In the genomic region with DNA sequence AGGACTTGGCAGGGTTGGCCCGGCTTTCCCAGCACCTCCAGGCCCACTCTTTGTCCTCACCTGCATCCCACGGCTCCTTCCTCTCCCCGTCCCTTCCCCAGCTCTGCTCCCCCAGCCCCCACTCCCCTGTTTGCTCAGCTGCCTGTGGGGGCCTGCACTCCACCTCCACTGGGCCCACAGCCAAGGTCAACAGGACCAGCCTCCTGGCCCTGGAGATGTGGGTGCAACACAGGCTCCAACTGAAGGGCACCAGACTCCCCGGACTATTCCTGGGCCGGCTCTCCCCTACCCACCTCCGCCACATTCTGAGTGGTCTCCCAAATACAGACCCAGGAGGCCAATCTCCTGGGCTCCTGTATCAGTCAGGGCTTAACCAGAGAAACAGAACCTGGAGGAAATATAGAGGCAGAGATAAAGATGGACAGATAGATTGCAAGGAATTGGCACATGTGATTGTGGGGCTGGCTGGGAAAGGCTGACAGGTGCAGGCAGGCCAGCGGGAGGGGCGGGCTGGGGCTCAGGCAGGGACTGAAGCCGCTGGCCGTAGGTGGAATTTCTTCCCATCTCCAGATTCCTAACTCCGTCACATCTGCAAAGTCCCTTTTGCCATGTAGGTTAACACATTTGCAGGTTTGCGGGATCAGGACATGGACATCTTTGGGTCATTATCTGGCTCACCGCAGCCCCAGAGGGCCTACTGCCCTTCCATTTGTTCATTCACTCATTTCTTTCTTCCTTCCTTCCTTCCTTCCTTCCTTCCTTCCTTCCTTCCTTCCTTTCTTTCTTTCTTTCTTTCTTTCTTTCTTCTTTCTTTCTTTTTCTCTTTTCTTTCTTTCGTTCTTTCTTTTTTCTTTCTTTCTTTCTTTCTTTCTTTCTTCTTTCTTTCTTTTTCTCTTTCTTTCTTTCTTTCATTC, we compare ENCODE assay signal across 10 cellular contexts. TPM values are rescaled to one million over a fixed set of nuclear protein-coding genes. Genes with fewer than 3 reads are reported as not detected.
DNase-seq lines count a peak whose midpoint lies in the region; ATAC-seq and TF ChIP-seq lines count a peak whose summit lies in the region.
"Had no signal": no experiment of that assay in that cellular context is flagged by ENCODE, and none has a peak within 500 bp of the region (broad histone marks: within the 10 kb centered on the region; RNA-seq: fewer than 3 reads in every experiment).

No MANE protein-coding gene starts in this region.

- WGBS in thyroid gland, 2 donors: 62 to 64% methylated on average over 14 of the region's 14 CpGs

- H3K9me3 ChIP-seq in left lung (no peaks in the 10 kb centered on the region), thyroid gland (no peaks in the 10 kb centered on the region)

- H3K27ac Mint-ChIP-seq in activated CD8-positive, alpha-beta T cell treated with anti-CD3 and anti-CD28 coated beads for 36 hours: peak overlapping the region; percentile 34
- no peak overlapping the region for H3K27ac Mint-ChIP-seq in activated CD8-positive, alpha-beta T cell treated with anti-CD3 and anti-CD28 coated beads, Interleukin-2, amount 10 ng/mL, durations not matched to agents 7 days and 5 days

- no peaks in the 10 kb centered on the region for H3K9me3 Mint-ChIP-seq in activated CD8-positive, alpha-beta T cell treated with anti-CD3 and anti-CD28 coated beads for 36 hours
- no peaks in the 10 kb centered on the region for H3K9me3 Mint-ChIP-seq in activated CD8-positive, alpha-beta T cell treated with anti-CD3 and anti-CD28 coated beads, Interleukin-2, amount 10 ng/mL, durations not matched to agents 7 days and 5 days (ENCODE audit: insufficient read depth)
- H3K9me3 Mint-ChIP-seq: activated T-helper 1 cell treated with anti-CD3 and anti-CD28 coated beads, Interleukin-12 subunit alpha, Interleukin-12 subunit beta, Interleukin-2, Interleukin-4 antibody, amounts not matched to agents 30 ng/mL and 10 ng/mL and 1 ng/mL, durations not matched to agents 14 hours and 24 hours and 36 hours had no signal

- no peaks in the 10 kb centered on the region for H3K36me3 ChIP-seq in left lung
- no peaks in the 10 kb centered on the region for H3K36me3 ChIP-seq in thyroid gland

- CTCF ChIA-PET in activated CD8-positive, alpha-beta T cell treated with anti-CD3 and anti-CD28 coated beads for 36 hours (lab: Charles Lee): no interaction called here
- CTCF ChIA-PET in activated CD8-positive, alpha-beta T cell treated with anti-CD3 and anti-CD28 coated beads, Interleukin-2, amount 10 ng/mL, durations not matched to agents 7 days and 5 days (lab: Charles Lee): interaction anchor here (0.7 to 1.0 kb wide), 2 partner anchors 14 to 37 kb away, joined by 3 read pairs; no protein-coding TSS in a partner anchor

- no peaks in the 10 kb centered on the region for H3K27me3 ChIP-seq in left lung
- no peaks in the 10 kb centered on the region for H3K27me3 ChIP-seq in thyroid gland

- no peak for DNase-seq in activated CD8-positive, alpha-beta T cell treated with anti-CD3 and anti-CD28 coated beads for 36 hours
- no peak for DNase-seq in activated CD8-positive, alpha-beta T cell treated with anti-CD3 and anti-CD28 coated beads, Interleukin-2, amount 10 ng/mL, durations not matched to agents 7 days and 5 days
- DNase-seq in NCI-H748 treated with DMSO at 0.1 percent for 48 hours (lab: John Stamatoyannopoulos, UW) (peak; percentile 80), left lung (peak in 1 of 2 donors; percentile 75), thyroid gland (peak; percentile 59 to 70), NCI-H446 (lab: John Stamatoyannopoulos, UW) (no peak), GM13976 (ENCODE audit: low spot score) (no peak)
- DNase-seq: Karpas-422 had no signal

- H3K4me3 ChIP-seq in left lung (no peak overlapping the region), thyroid gland (replicated peaks in 1 of 3) (no peak overlapping the region)

- in situ Hi-C loops in GM13976 (cut with MboI; ENCODE audit: low sequenced_read_pairs, unreplicated experiment): no loop called here

- no peaks in the 10 kb centered on the region for H3K36me3 Mint-ChIP-seq in activated CD8-positive, alpha-beta T cell treated with anti-CD3 and anti-CD28 coated beads for 36 hours (ENCODE audit: low read depth)
- no peaks in the 10 kb centered on the region for H3K36me3 Mint-ChIP-seq in activated CD8-positive, alpha-beta T cell treated with anti-CD3 and anti-CD28 coated beads, Interleukin-2, amount 10 ng/mL, durations not matched to agents 7 days and 5 days (ENCODE audit: low read depth)

- peaks cover 12 to 55% of the 10 kb centered on the region in 2 donors for H3K4me1 ChIP-seq in left lung
- H3K4me1 ChIP-seq in thyroid gland: peaks cover 31 to 38% of the 10 kb centered on the region in 2 donors

- POLR2A ChIA-PET in activated CD8-positive, alpha-beta T cell treated with anti-CD3 and anti-CD28 coated beads for 36 hours (lab: Charles Lee): interaction anchor here (0.7 to 2.3 kb wide), 2 partner anchors 13 to 37 kb away, joined by 3 to 7 read pairs; no protein-coding TSS in a partner anchor
- POLR2A ChIA-PET in activated CD8-positive, alpha-beta T cell treated with anti-CD3 and anti-CD28 coated beads, Interleukin-2, amount 10 ng/mL, durations not matched to agents 7 days and 5 days (lab: Charles Lee): no interaction called here

- H3K4me3 Mint-ChIP-seq in activated CD8-positive, alpha-beta T cell treated with anti-CD3 and anti-CD28 coated beads for 36 hours: no peak overlapping the region
- no peak overlapping the region for H3K4me3 Mint-ChIP-seq in activated CD8-positive, alpha-beta T cell treated with anti-CD3 and anti-CD28 coated beads, Interleukin-2, amount 10 ng/mL, durations not matched to agents 7 days and 5 days
- H3K4me3 Mint-ChIP-seq: activated T-helper 1 cell treated with anti-CD3 and anti-CD28 coated beads, Interleukin-12 subunit alpha, Interleukin-12 subunit beta, Interleukin-2, Interleukin-4 antibody, amounts not matched to agents 30 ng/mL and 10 ng/mL and 1 ng/mL, durations not matched to agents 14 hours and 24 hours and 36 hours had no signal

- intact Hi-C loops in activated CD8-positive, alpha-beta T cell treated with anti-CD3 and anti-CD28 coated beads for 36 hours (cut with micrococcal nuclease): loop anchor here (2.0 kb wide), 1 partner anchor 75 kb away; no protein-coding TSS in a partner anchor
- intact Hi-C loops in left lung (cut with DNase I) (no loop called here), thyroid gland (cut with DNase I) (no loop called here)

- H3K27me3 Mint-ChIP-seq in activated CD8-positive, alpha-beta T cell treated with anti-CD3 and anti-CD28 coated beads for 36 hours: no peaks in the 10 kb centered on the region
- no peaks in the 10 kb centered on the region for H3K27me3 Mint-ChIP-seq in activated CD8-positive, alpha-beta T cell treated with anti-CD3 and anti-CD28 coated beads, Interleukin-2, amount 10 ng/mL, durations not matched to agents 7 days and 5 days (ENCODE audit: low read depth)

- H3K27ac ChIP-seq in left lung (peak overlapping the region in 1 of 2 donors; percentile 62), thyroid gland (peak overlapping the region in 1 of 3 donors; percentile 3)

- TF ChIP-seq CTCF in activated CD8-positive, alpha-beta T cell treated with anti-CD3 and anti-CD28 coated beads for 36 hours (IDR thresholded peaks at IDR 0.05): no peak
- TF ChIP-seq CTCF in left lung (IDR thresholded peaks at IDR 0.05) (no peak), thyroid gland (IDR thresholded peaks at IDR 0.05) (no peak), GM13976 (IDR thresholded peaks at IDR 0.05; ENCODE audit: borderline replicate concordance, control extremely low read depth, extremely low read depth, insufficient read depth, missing control alignments) (no peak)

- ATAC-seq in activated CD8-positive, alpha-beta T cell treated with anti-CD3 and anti-CD28 coated beads for 36 hours: no peak
- ATAC-seq in activated CD8-positive, alpha-beta T cell treated with anti-CD3 and anti-CD28 coated beads, Interleukin-2, amount 10 ng/mL, durations not matched to agents 7 days and 5 days: no peak
- ATAC-seq in left lung (peak; percentile 62), GM18519 (IDR thresholded peaks at IDR 0.05; ENCODE audit: low FRiP score, unreplicated experiment) (no peak)

- peaks cover 33% of the 10 kb centered on the region for H3K4me1 Mint-ChIP-seq in activated CD8-positive, alpha-beta T cell treated with anti-CD3 and anti-CD28 coated beads for 36 hours (ENCODE audit: low read depth)
- peaks cover 29% of the 10 kb centered on the region for H3K4me1 Mint-ChIP-seq in activated CD8-positive, alpha-beta T cell treated with anti-CD3 and anti-CD28 coated beads, Interleukin-2, amount 10 ng/mL, durations not matched to agents 7 days and 5 days (ENCODE audit: low read depth)

- no peak for TF ChIP-seq POLR2A in thyroid gland (IDR thresholded peaks at IDR 0.05)

RNA-seq across cellular contexts. Expression of a gene that starts 45.8 kb away (rescaled TPM):
- 100 to 1,000 TPM; 624 to 679 TPM for total RNA-seq in activated CD8-positive, alpha-beta T cell treated with anti-CD3 and anti-CD28 coated beads for 36 hours
- 100 to 1,000 TPM; 857 to 883 TPM for total RNA-seq in activated CD8-positive, alpha-beta T cell treated with anti-CD3 and anti-CD28 coated beads, Interleukin-2, amount 10 ng/mL, durations not matched to agents 7 days and 5 days
- total RNA-seq in left lung (100 to 1,000 TPM; 754 to 761 TPM), thyroid gland (100 to 1,000 TPM; 228 to 375 (median 275) TPM)

RNA-seq across cellular contexts. Expression of a gene that starts 47.9 kb away (rescaled TPM):
- total RNA-seq in activated CD8-positive, alpha-beta T cell treated with anti-CD3 and anti-CD28 coated beads for 36 hours: 100 to 1,000 TPM in 1 of 2 experiments, 10 to 100 TPM in 1; 96.5 to 101 TPM
- total RNA-seq in activated CD8-positive, alpha-beta T cell treated with anti-CD3 and anti-CD28 coated beads, Interleukin-2, amount 10 ng/mL, durations not matched to agents 7 days and 5 days: 10 to 100 TPM; 74.1 to 78.4 TPM
- total RNA-seq in left lung (10 to 100 TPM; 64.4 to 65.3 TPM), thyroid gland (100 to 1,000 TPM in 1 of 4 donors, 10 to 100 TPM in 3; 56.7 to 115 (median 75.6) TPM)

Comparison
In these comparisons a context has a peak if more than half of its experiments do, and no peak if none do; other contexts are left out.
1. DNase-seq: peak in NCI-H748 treated with DMSO at 0.1 percent for 48 hours (single experiment) and thyroid gland (2 of 2); none in activated CD8-positive, alpha-beta T cell treated with anti-CD3 and anti-CD28 coated beads for 36 hours (single experiment), activated CD8-positive, alpha-beta T cell treated with anti-CD3 and anti-CD28 coated beads, Interleukin-2, amount 10 ng/mL, durations not matched to agents 7 days and 5 days (single experiment), NCI-H446 (0 of 2) and GM13976 (single experiment).